In the genomic region with DNA sequence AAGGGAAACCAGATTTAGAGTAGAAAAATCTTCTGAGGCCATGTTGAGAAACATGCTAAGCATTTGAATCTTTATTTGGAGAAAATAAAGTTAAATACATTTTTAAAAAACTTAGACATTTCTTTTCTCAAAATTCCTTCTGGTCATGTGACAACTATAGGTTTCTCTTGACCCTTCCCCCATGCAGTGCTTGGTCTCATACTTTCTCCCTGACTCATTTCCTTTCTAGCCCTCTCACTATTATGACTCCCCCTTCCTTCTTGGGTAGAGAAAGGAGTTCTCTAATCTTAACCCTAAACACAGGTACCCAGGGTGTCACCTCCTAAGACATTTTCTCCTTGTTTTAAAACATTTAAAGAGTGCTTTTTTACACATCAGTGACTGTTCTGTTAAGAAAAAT, we compare ENCODE assay signal across 11 cellular contexts.
DNase-seq lines count a peak whose midpoint lies in the region; ATAC-seq, FAIRE-seq and TF ChIP-seq lines count a peak whose summit lies in the region.
"Had no signal": no experiment of that assay in that cellular context is flagged by ENCODE, and none has a peak within 500 bp of the region (broad histone marks: within the 10 kb centered on the region; RNA-seq: fewer than 3 reads in every experiment).

No MANE protein-coding gene starts in this region.

- H3K4me3 ChIP-seq in GM23338 (no peak overlapping the region), NT2/D1 (ENCODE audit: insufficient read length, low read depth) (no peak overlapping the region), H1 (ENCODE audit: extremely low read depth in 1 of 4, insufficient read depth in 2 of 4, low read depth in 3 of 4, low read length in 4 of 4) (no peak overlapping the region)

- no peak overlapping the region for H2AFZ ChIP-seq in GM23338
- no peak overlapping the region for H2AFZ ChIP-seq in H1 (ENCODE audit: low read length)

- no peak overlapping the region for H2BK5ac ChIP-seq in H1 (ENCODE audit: low read depth, low read length)

- no peak overlapping the region for H2BK120ac ChIP-seq in H1 (replicated peaks; ENCODE audit: low read depth, low read length)

- H3K23me2 ChIP-seq in H1 (ENCODE audit: low read depth, low read length): no peaks in the 10 kb centered on the region

- DNase-seq in GM23338 (ENCODE audit: low spot score) (peak; percentile 72), NT2/D1 (ENCODE audit: low read depth, low spot score) (peak; percentile 46), H1 (ENCODE audit: low read depth in 1 of 2, low spot score in 2 of 2) (no peak), nephron progenitor cell (no peak), C1 segment of cervical spinal cord (lab: John Stamatoyannopoulos, UW) (no peak), GDM1 (lab: John Stamatoyannopoulos, UW) (no peak), Right ventricle myocardium superior (no peak)
- no peak for DNase-seq in activated T-cell treated with anti-CD3 and anti-CD28 coated beads, Interleukin-2, amount 50 U/mL, for 48 hours
- DNase-seq: activated gamma-delta T cell treated with Interleukin-2 at 50 U/mL for 16 hours, SHP77 treated with DMSO at 0.1 percent for 48 hours had no signal

- H2AK5ac ChIP-seq in H1 (ENCODE audit: low read depth, low read length): no peak overlapping the region

- POLR2A ChIA-PET in H1 (lab: Charles Lee; ENCODE audit: partially characterized antibody): no interaction called here

- intact Hi-C loops in Right ventricle myocardium superior (cut with DNase I): no loop called here

- FAIRE-seq in H1 (lab: Jason Lieb, UNC): no peak
- FAIRE-seq: GM18507 had no signal

- H3K27ac ChIP-seq in GM23338 (ENCODE audit: low read depth) (no peak overlapping the region), H1 (ENCODE audit: low read depth, low read length) (no peak overlapping the region)

- no peak overlapping the region for H3K4ac ChIP-seq in H1 (replicated peaks; ENCODE audit: insufficient read length, low read depth, low read length)

- H4K5ac ChIP-seq in H1 (ENCODE audit: insufficient read length, low read depth, low read length): no peak overlapping the region

- H3K27me3 Mint-ChIP-seq in GM23338 (ENCODE audit: insufficient read depth, low read depth, poor library complexity) (no peaks in the 10 kb centered on the region), nephron progenitor cell (ENCODE audit: low read depth, poor library complexity) (no peaks in the 10 kb centered on the region)

- no peak overlapping the region for H2BK15ac ChIP-seq in H1 (ENCODE audit: low read length)

- H2BK20ac ChIP-seq in H1 (ENCODE audit: low read length): no peak overlapping the region

- H3K56ac ChIP-seq in H1 (replicated peaks; ENCODE audit: insufficient read length, low read depth, low read length): no peak overlapping the region

- no peaks in the 10 kb centered on the region for H3F3A ChIP-seq in GM23338 (replicated peaks; ENCODE audit: low read depth)

- no peak overlapping the region for H3K23ac ChIP-seq in H1 (ENCODE audit: insufficient read length)

- no peaks in the 10 kb centered on the region for H3K36me3 Mint-ChIP-seq in GM23338 (ENCODE audit: low read depth)
- no peaks in the 10 kb centered on the region for H3K36me3 Mint-ChIP-seq in nephron progenitor cell (ENCODE audit: low read depth)

- H3K4me1 Mint-ChIP-seq in GM23338 (peaks cover 24% of the 10 kb centered on the region), nephron progenitor cell (peaks cover 6% of the 10 kb centered on the region)

- H4K20me1 ChIP-seq in GM23338 (replicated peaks; ENCODE audit: insufficient read depth): no peaks in the 10 kb centered on the region
- H4K20me1 ChIP-seq in H1 (replicated peaks in 1 of 2; ENCODE audit: control insufficient read depth in 1 of 2, insufficient read depth in 2 of 2, low read length in 2 of 2): no peaks in the 10 kb centered on the region

- CTCF ChIA-PET in H1 (lab: Charles Lee; ENCODE audit: partially characterized antibody): no interaction called here

- H3K4me2 ChIP-seq in GM23338 (no peak overlapping the region), H1 (ENCODE audit: insufficient read depth in 1 of 2, low read depth in 2 of 2, low read length in 2 of 2) (no peak overlapping the region)

- no peak overlapping the region for H3K14ac ChIP-seq in H1 (ENCODE audit: insufficient read length)

- H3K9me3 Mint-ChIP-seq in GM23338 (no peaks in the 10 kb centered on the region), nephron progenitor cell (no peaks in the 10 kb centered on the region)

- no peaks in the 10 kb centered on the region for H3K79me1 ChIP-seq in H1 (ENCODE audit: low read depth, low read length)

- TF ChIP-seq EP300 in H1 (IDR thresholded peaks at IDR 0.05; ENCODE audit: borderline replicate concordance in 1 of 2, low read depth in 2 of 2, low read length in 2 of 2): no peak

- TF ChIP-seq POLR2A in H1 (IDR thresholded peaks at IDR 0.05; ENCODE audit: control extremely low read depth in 1 of 2, low read depth in 2 of 2, low read length in 2 of 2): no peak

- H3K18ac ChIP-seq in H1 (ENCODE audit: extremely low read depth, low read length): no peak overlapping the region

- no peak overlapping the region for H4K8ac ChIP-seq in H1 (ENCODE audit: extremely low read depth, insufficient read depth, low read length)

- H2BK12ac ChIP-seq in H1 (ENCODE audit: low read depth, low read length): no peak overlapping the region

- H3K9me2 ChIP-seq in GM23338 (ENCODE audit: insufficient read depth): no peaks in the 10 kb centered on the region

- no peaks in the 10 kb centered on the region for H3K36me3 ChIP-seq in GM23338 (ENCODE audit: insufficient read depth)
- H3K36me3 ChIP-seq in NT2/D1 (ENCODE audit: insufficient read depth, insufficient read length, low read length): no peaks in the 10 kb centered on the region
- no peaks in the 10 kb centered on the region for H3K36me3 ChIP-seq in H1 (ENCODE audit: control insufficient read depth in 2 of 4, insufficient read depth in 4 of 4, low read length in 3 of 4)

- H4K91ac ChIP-seq in H1 (replicated peaks; ENCODE audit: insufficient read length, low read length): no peak overlapping the region

- H3K79me2 ChIP-seq in GM23338 (replicated peaks; ENCODE audit: insufficient read depth) (no peaks in the 10 kb centered on the region), H1 (ENCODE audit: control insufficient read depth in 1 of 2, insufficient read depth in 2 of 2, low read length in 2 of 2) (no peaks in the 10 kb centered on the region)

- H3K4me3 Mint-ChIP-seq in GM23338 (no peak overlapping the region), nephron progenitor cell (no peak overlapping the region)

- peak overlapping the region; percentile 51 for H3K27ac Mint-ChIP-seq in GM23338
- H3K27ac Mint-ChIP-seq in nephron progenitor cell: peak overlapping the region; percentile 80

- TF ChIP-seq RAD21 in H1 (IDR thresholded peaks at IDR 0.05 in 1 of 2, conservative IDR thresholded peaks at IDR 0.05 in 1 of 2; ENCODE audit: low read depth in 2 of 2, low read length in 2 of 2): no peak

- ATAC-seq in GM23338 (peak; percentile 83), Right ventricle myocardium superior (ENCODE audit: poor library complexity) (no peak)

- H3K9ac ChIP-seq in NT2/D1 (ENCODE audit: insufficient read length, low read depth) (no peak overlapping the region), H1 (replicated peaks in 1 of 4; ENCODE audit: extremely low read depth in 1 of 4, low read depth in 3 of 4, low read length in 3 of 4) (no peak overlapping the region)

- H3K9me3 ChIP-seq in NT2/D1 (ENCODE audit: insufficient read depth, low read length) (no peaks in the 10 kb centered on the region), H1 (ENCODE audit: insufficient read depth in 2 of 2, low read depth in 1 of 2, low read length in 1 of 2) (no peaks in the 10 kb centered on the region)

- TF ChIP-seq CTCF in GM23338 (conservative IDR thresholded peaks at IDR 0.05; ENCODE audit: low read depth in 2 of 2) (no peak), H1 (IDR thresholded peaks at IDR 0.05; ENCODE audit: control extremely low read depth in 1 of 3, insufficient read depth in 1 of 3, low read depth in 1 of 3, low read length in 3 of 3) (no peak), nephron progenitor cell (IDR thresholded peaks at IDR 0.05) (no peak)

- H3K27me3 ChIP-seq in GM23338 (ENCODE audit: insufficient read depth) (no peaks in the 10 kb centered on the region), NT2/D1 (ENCODE audit: insufficient read depth, insufficient read length) (no peaks in the 10 kb centered on the region), H1 (replicated peaks in 1 of 4; ENCODE audit: control insufficient read depth in 3 of 4, extremely low read depth in 1 of 4, insufficient read depth in 3 of 4, low read length in 3 of 4) (no peaks in the 10 kb centered on the region)

- H3K4me1 ChIP-seq in GM23338 (ENCODE audit: insufficient read depth) (peaks cover 12% of the 10 kb centered on the region; the same call in 1 of the 2 replicates), NT2/D1 (ENCODE audit: insufficient read depth, insufficient read length) (no peaks in the 10 kb centered on the region), H1 (replicated peaks in 1 of 4; ENCODE audit: control insufficient read depth in 3 of 4, insufficient read depth in 4 of 4, low read length in 3 of 4) (peaks cover 0 to 3% (median 0%) of the 10 kb centered on the region in 4 experiments; a peak in 1 of 7 replicates)

TF ChIP-seq in GM23338, 12 proteins besides CTCF, POLR2A, EP300 and RAD21 (continues in another document):
- TF ChIP-seq NANOG (IDR thresholded peaks at IDR 0.05; ENCODE audit: borderline replicate concordance): no peak

TF ChIP-seq in H1, 55 proteins besides CTCF, POLR2A, EP300 and RAD21:
- TF ChIP-seq TEAD4 (IDR thresholded peaks at IDR 0.05; ENCODE audit: low read depth, low read length): 0 out of 2 replicates have a peak, but pooled peaks have one; percentile 30
- no peak for TF ChIP-seq KDM1A (IDR thresholded peaks at IDR 0.05; ENCODE audit: borderline replicate concordance, low read length)
- TF ChIP-seq, protein P1, sequence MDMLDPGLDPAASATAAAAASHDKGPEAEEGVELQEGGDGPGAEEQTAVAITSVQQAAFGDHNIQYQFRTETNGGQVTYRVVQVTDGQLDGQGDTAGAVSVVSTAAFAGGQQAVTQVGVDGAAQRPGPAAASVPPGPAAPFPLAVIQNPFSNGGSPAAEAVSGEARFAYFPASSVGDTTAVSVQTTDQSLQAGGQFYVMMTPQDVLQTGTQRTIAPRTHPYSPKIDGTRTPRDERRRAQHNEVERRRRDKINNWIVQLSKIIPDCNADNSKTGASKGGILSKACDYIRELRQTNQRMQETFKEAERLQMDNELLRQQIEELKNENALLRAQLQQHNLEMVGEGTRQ (IDR thresholded peaks at IDR 0.05; ENCODE audit: low read length): peak; percentile 41
- TF ChIP-seq SRF (IDR thresholded peaks at IDR 0.05; ENCODE audit: low read depth, low read length): no peak
- TF ChIP-seq JUN (IDR thresholded peaks at IDR 0.05; ENCODE audit: low read depth, low read length): peak; percentile 92
- no peak for TF ChIP-seq HDAC2 (IDR thresholded peaks at IDR 0.05; ENCODE audit: borderline replicate concordance in 1 of 2, low read depth in 2 of 2, low read length in 2 of 2)
- peak; percentile 43 for TF ChIP-seq ASH2L (IDR thresholded peaks at IDR 0.05; ENCODE audit: low read length)
- TF ChIP-seq JUND (IDR thresholded peaks at IDR 0.05; ENCODE audit: low read length): peak; percentile 95
- TF ChIP-seq SP1 (IDR thresholded peaks at IDR 0.05; ENCODE audit: low read depth, low read length): peak; percentile 55; the same call in 1 of the 2 replicates

Comparison
In these comparisons a context has a peak if more than half of its experiments do, and no peak if none do; other contexts are left out.
1. DNase-seq: peak in GM23338 (single experiment) and NT2/D1 (single experiment); none in H1 (0 of 2), nephron progenitor cell (single experiment), activated T-cell treated with anti-CD3 and anti-CD28 coated beads, Interleukin-2, amount 50 U/mL, for 48 hours (0 of 2), C1 segment of cervical spinal cord (0 of 14), GDM1 (single experiment) and Right ventricle myocardium superior (single experiment).